In the genomic region with DNA sequence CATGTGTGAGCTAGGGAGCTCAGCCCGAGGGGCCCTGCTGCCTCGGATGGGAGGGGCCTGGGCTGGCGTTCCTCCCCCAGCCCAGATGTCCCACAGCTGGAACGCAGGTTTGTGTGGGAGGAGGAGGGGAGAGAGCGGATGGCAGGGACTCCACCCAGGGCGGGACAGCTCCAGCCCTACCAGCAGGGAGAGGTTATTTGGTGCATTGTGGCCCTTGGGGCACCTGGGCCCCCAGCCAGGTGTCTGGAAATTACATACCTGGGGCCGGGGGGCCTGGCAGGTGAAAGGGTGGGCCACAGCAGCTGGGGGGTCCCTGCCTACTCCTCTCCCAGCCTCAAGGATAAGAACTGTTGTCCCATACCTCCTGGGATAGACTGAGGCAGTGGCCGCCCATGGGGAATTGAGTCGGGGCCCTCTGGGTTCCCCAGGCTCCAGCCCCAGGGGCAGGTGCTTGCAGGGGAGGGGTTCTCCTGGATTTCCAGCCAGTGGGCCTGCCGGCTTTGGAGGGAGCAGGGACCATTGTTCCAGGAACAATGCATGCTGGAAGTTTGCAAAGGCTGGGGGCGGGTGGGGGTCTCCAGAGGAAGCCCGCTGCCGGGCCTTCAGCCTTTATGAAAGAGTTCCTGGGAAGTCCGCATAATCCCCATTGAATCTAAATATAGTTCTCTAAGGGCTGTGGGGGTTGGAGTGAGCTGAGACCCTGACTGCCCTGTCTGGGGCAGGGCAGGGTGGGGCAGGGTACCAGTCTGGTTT, we compare ENCODE assay signal across 1 cellular context.
TF ChIP-seq lines count a peak whose summit lies in the region.

No MANE protein-coding gene starts in this region.

TF ChIP-seq in GM23338, 12 proteins besides CTCF, POLR2A, EP300 and RAD21 (continued from another document):
- TF ChIP-seq, protein P1, sequence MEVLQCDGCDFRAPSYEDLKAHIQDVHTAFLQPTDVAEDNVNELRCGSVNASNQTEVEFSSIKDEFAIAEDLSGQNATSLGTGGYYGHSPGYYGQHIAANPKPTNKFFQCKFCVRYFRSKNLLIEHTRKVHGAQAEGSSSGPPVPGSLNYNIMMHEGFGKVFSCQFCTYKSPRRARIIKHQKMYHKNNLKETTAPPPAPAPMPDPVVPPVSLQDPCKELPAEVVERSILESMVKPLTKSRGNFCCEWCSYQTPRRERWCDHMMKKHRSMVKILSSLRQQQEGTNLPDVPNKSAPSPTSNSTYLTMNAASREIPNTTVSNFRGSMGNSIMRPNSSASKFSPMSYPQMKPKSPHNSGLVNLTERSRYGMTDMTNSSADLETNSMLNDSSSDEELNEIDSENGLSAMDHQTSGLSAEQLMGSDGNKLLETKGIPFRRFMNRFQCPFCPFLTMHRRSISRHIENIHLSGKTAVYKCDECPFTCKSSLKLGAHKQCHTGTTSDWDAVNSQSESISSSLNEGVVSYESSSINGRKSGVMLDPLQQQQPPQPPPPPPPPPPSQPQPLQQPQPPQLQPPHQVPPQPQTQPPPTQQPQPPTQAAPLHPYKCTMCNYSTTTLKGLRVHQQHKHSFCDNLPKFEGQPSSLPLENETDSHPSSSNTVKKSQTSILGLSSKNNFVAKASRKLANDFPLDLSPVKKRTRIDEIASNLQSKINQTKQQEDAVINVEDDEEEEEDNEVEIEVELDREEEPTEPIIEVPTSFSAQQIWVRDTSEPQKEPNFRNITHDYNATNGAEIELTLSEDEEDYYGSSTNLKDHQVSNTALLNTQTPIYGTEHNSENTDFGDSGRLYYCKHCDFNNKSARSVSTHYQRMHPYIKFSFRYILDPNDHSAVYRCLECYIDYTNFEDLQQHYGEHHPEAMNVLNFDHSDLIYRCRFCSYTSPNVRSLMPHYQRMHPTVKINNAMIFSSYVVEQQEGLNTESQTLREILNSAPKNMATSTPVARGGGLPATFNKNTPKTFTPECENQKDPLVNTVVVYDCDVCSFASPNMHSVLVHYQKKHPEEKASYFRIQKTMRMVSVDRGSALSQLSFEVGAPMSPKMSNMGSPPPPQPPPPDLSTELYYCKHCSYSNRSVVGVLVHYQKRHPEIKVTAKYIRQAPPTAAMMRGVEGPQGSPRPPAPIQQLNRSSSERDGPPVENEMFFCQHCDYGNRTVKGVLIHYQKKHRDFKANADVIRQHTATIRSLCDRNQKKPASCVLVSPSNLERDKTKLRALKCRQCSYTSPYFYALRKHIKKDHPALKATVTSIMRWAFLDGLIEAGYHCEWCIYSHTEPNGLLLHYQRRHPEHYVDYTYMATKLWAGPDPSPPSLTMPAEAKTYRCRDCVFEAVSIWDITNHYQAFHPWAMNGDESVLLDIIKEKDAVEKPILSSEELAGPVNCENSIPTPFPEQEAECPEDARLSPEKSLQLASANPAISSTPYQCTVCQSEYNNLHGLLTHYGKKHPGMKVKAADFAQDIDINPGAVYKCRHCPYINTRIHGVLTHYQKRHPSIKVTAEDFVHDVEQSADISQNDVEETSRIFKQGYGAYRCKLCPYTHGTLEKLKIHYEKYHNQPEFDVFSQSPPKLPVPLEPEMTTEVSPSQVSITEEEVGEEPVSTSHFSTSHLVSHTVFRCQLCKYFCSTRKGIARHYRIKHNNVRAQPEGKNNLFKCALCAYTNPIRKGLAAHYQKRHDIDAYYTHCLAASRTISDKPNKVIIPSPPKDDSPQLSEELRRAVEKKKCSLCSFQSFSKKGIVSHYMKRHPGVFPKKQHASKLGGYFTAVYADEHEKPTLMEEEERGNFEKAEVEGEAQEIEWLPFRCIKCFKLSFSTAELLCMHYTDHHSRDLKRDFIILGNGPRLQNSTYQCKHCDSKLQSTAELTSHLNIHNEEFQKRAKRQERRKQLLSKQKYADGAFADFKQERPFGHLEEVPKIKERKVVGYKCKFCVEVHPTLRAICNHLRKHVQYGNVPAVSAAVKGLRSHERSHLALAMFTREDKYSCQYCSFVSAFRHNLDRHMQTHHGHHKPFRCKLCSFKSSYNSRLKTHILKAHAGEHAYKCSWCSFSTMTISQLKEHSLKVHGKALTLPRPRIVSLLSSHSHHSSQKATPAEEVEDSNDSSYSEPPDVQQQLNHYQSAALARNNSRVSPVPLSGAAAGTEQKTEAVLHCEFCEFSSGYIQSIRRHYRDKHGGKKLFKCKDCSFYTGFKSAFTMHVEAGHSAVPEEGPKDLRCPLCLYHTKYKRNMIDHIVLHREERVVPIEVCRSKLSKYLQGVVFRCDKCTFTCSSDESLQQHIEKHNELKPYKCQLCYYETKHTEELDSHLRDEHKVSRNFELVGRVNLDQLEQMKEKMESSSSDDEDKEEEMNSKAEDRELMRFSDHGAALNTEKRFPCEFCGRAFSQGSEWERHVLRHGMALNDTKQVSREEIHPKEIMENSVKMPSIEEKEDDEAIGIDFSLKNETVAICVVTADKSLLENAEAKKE (CRISPR knock-in tag; IDR thresholded peaks at IDR 0.05) = no peak
- TF ChIP-seq JUNB (IDR thresholded peaks at IDR 0.05; ENCODE audit: unreplicated experiment) (no peak), NANOG (IDR thresholded peaks at IDR 0.05; ENCODE audit: borderline replicate concordance) (no peak), ZNF114 (CRISPR knock-in tag; IDR thresholded peaks at IDR 0.05) (no peak), EZH2phosphoT487 (IDR thresholded peaks at IDR 0.05; ENCODE audit: unreplicated experiment) (no peak)
